Comparison of ENCODE assay signal across 24 cellular contexts in genomic region chr10:90929179-90929578, GRCh38. TPM values are rescaled to one million over a fixed set of nuclear protein-coding genes. Genes with fewer than 3 reads are reported as not detected.
DNase-seq lines count a peak whose midpoint lies in the region; ATAC-seq and TF ChIP-seq lines count a peak whose summit lies in the region.
"Had no signal": no experiment of that assay in that cellular context is flagged by ENCODE, and none has a peak within 500 bp of the region (broad histone marks: within the 10 kb centered on the region; RNA-seq: fewer than 3 reads in every experiment).

No MANE protein-coding gene starts in this region.

- ATAC-seq in DND-41 (ENCODE audit: insufficient read depth, low read depth) = no peak
- ATAC-seq in right cardiac atrium = no peak
- ATAC-seq: activated T-cell treated with anti-CD3 and anti-CD28 coated beads, Interleukin-2, amount 50 U/mL, for 72 hours; CD8-positive, alpha-beta T cell; effector memory CD8-positive, alpha-beta T cell; left colon; sciatic nerve had no signal

- H4K20me1 ChIP-seq in DND-41 (ENCODE audit: insufficient read depth, low read length) = no peaks in the 10 kb centered on the region
- no peaks in the 10 kb centered on the region for H4K20me1 ChIP-seq in osteoblast (ENCODE audit: insufficient read depth, low read length)

- WGBS in right cardiac atrium = 63% methylated on average over 5 of the region's 5 CpGs
- WGBS in spleen, 5 donors = 71 to 85% (median 82%) methylated on average over 5 of the region's 5 CpGs

- H3K27ac ChIP-seq in DND-41 (ENCODE audit: low read length) = peak overlapping the region; percentile 87
- peak overlapping the region; percentile 55 for H3K27ac ChIP-seq in right cardiac atrium (ENCODE audit: low read length)
- H3K27ac ChIP-seq in osteoblast (ENCODE audit: low read depth, low read length) = peak overlapping the region; percentile 95
- H3K27ac ChIP-seq in spleen = peak overlapping the region in 3 of 8 donors; percentile 6 to 74 (median 60)

- intact Hi-C loops in right cardiac atrium (cut with DNase I) (no loop called here), spleen (cut with DNase I; ENCODE audit: low total_unique reads) (no loop called here)

- no peak overlapping the region for H3K4me2 ChIP-seq in DND-41 (ENCODE audit: insufficient read depth, low read length)
- no peak overlapping the region for H3K4me2 ChIP-seq in osteoblast (ENCODE audit: insufficient read depth, low read length)

- no peaks in the 10 kb centered on the region for H3K36me3 ChIP-seq in DND-41 (ENCODE audit: insufficient read depth, low read length)
- no peaks in the 10 kb centered on the region for H3K36me3 ChIP-seq in osteoblast (ENCODE audit: insufficient read depth, low read length)
- no peaks in the 10 kb centered on the region for H3K36me3 ChIP-seq in spleen
- no peaks in the 10 kb centered on the region for H3K36me3 ChIP-seq in MG63
- H3K36me3 ChIP-seq: HAP-1 had no signal

- no peak for TF ChIP-seq POLR2A in spleen (IDR thresholded peaks at IDR 0.05)

- no peak for DNase-seq in DND-41
- DNase-seq in LoVo (ENCODE audit: low spot score) = peak; percentile 43
- no peak for DNase-seq in right cardiac atrium
- no peak for DNase-seq in osteoblast (ENCODE audit: insufficient read length, low spot score, missing footprints)
- DNase-seq in spleen = no peak
- DNase-seq in MG63 = no peak
- DNase-seq in D341Med (ENCODE audit: low spot score) = no peak
- DNase-seq in DMS 273 treated with DMSO at 0.1 percent for 48 hours (lab: John Stamatoyannopoulos, UW) = no peak
- DNase-seq: activated naive CD4-positive, alpha-beta T cell treated with anti-CD3 and anti-CD28 coated beads, Interleukin-2, amount 10 ng/mL, durations not matched to agents 7 days and 5 days; activated T-cell treated with anti-CD3 and anti-CD28 coated beads, Interleukin-2, amount 50 U/mL, for 72 hours; aorta; CD8-positive, alpha-beta T cell; DMS79; effector memory CD8-positive, alpha-beta T cell; Kasumi-1; left colon; NCI-H1105 treated with DMSO at 0.1 percent for 48 hours; NCI-H2107; NCI-H510A; RPMI8226 had no signal

- no peaks in the 10 kb centered on the region for H3K27me3 ChIP-seq in DND-41 (ENCODE audit: insufficient read depth, low read length, poor library complexity)
- no peaks in the 10 kb centered on the region for H3K27me3 ChIP-seq in right cardiac atrium (ENCODE audit: control insufficient read depth, insufficient read depth)
- H3K27me3 ChIP-seq in osteoblast (ENCODE audit: insufficient read depth, low read length) = no peaks in the 10 kb centered on the region
- no peaks in the 10 kb centered on the region for H3K27me3 ChIP-seq in spleen (replicated peaks in 1 of 7)
- H3K27me3 ChIP-seq in MG63 = no peaks in the 10 kb centered on the region

- H3K79me2 ChIP-seq in DND-41 (ENCODE audit: insufficient read depth, low read length) (no peaks in the 10 kb centered on the region), osteoblast (ENCODE audit: insufficient read depth, low read length) (no peaks in the 10 kb centered on the region)

- TF ChIP-seq CTCF in DND-41 (IDR thresholded peaks at IDR 0.05; ENCODE audit: borderline replicate concordance, extremely low read depth, low read length, poor library complexity, severe bottlenecking) = no peak
- TF ChIP-seq CTCF in osteoblast (IDR thresholded peaks at IDR 0.05; ENCODE audit: extremely low read depth, low read depth, low read length) = no peak
- no peak for TF ChIP-seq CTCF in spleen (IDR thresholded peaks at IDR 0.05 in 8 of 11, conservative IDR thresholded peaks at IDR 0.05 in 3 of 11)

- H3K9ac ChIP-seq in DND-41 (ENCODE audit: low read depth, low read length) = no peak overlapping the region

- H3K4me3 ChIP-seq in DND-41 (ENCODE audit: low read depth in 1 of 2, low read length in 2 of 2) (no peak overlapping the region), right cardiac atrium (ENCODE audit: low read length) (no peak overlapping the region), osteoblast (ENCODE audit: insufficient read depth, low read length) (no peak overlapping the region), spleen (no peak overlapping the region), MG63 (no peak overlapping the region)
- H3K4me3 ChIP-seq: HAP-1 had no signal

- no peaks in the 10 kb centered on the region for H3K9me3 ChIP-seq in DND-41 (ENCODE audit: insufficient read depth, low read length, severe bottlenecking)
- H3K9me3 ChIP-seq in right cardiac atrium (ENCODE audit: control insufficient read depth, low read length) = no peaks in the 10 kb centered on the region
- H3K9me3 ChIP-seq in osteoblast (ENCODE audit: low read depth, low read length) = no peaks in the 10 kb centered on the region
- H3K9me3 ChIP-seq in spleen = no peaks in the 10 kb centered on the region
- no peaks in the 10 kb centered on the region for H3K9me3 ChIP-seq in MG63
- H3K9me3 ChIP-seq: HAP-1 had no signal

- H3K4me1 ChIP-seq in DND-41 (ENCODE audit: insufficient read depth, low read length) (peaks cover 67% of the 10 kb centered on the region), right cardiac atrium (ENCODE audit: control insufficient read depth, insufficient read depth, low read length) (peaks cover 17% of the 10 kb centered on the region), osteoblast (ENCODE audit: insufficient read depth, low read length) (peaks cover 36% of the 10 kb centered on the region), spleen (peaks cover 0 to 26% (median 9%) of the 10 kb centered on the region in 6 donors)

- no peak overlapping the region for H2AFZ ChIP-seq in DND-41 (ENCODE audit: low read depth, low read length)
- no peak overlapping the region for H2AFZ ChIP-seq in osteoblast (ENCODE audit: low read length)

RNA-seq across cellular contexts. Expression of gene ANKRD1, which starts 8.3 kb away (rescaled TPM):
- total RNA-seq in right cardiac atrium (1,000 to 10,000 TPM; 1,154 to 3,897 (median 2,224) TPM), osteoblast (27.7 and 52.1 TPM in 2 replicates), spleen (under 1 TPM in 3 of 7 donors, not detected in 4; 0.13 to 0.83 (median 0.32) TPM)
- polyA plus RNA-seq in right cardiac atrium (4,109 TPM), spleen (1 to 10 TPM in 2 of 3 donors, under 1 TPM in 1; 0.83 to 1.6 (median 1.2) TPM)
- total RNA-seq in MG63 (2014; rRNA removed; shearing (Covaris generic); ENCODE audit: low replicate concordance) = 0.59 TPM in 1 of 2 replicates, not detected in the other
- total RNA-seq: activated CD8-positive, alpha-beta memory T cell treated with anti-CD3 and anti-CD28 coated beads for 36 hours; activated T-cell treated with anti-CD3 and anti-CD28 coated beads, Interleukin-2, amount 50 U/mL, for 72 hours; CD8-positive, alpha-beta T cell; left colon; temporal lobe had no signal

RNA-seq across cellular contexts. Expression of gene RPP30, which starts 57.4 kb away (rescaled TPM):
- total RNA-seq in right cardiac atrium = 10 to 100 TPM; 26.9 to 35.5 (median 31.5) TPM
- 40.1 TPM for polyA plus RNA-seq in right cardiac atrium
- 43.1 and 47.1 TPM in 2 replicates for total RNA-seq in osteoblast
- total RNA-seq in spleen = 10 to 100 TPM; 23.7 to 34.0 (median 29.4) TPM
- polyA plus RNA-seq in spleen = 10 to 100 TPM; 34.1 to 44.9 (median 36.2) TPM
- 61.5 and 78.7 TPM in 2 replicates for total RNA-seq in MG63 (2014; rRNA removed; shearing (Covaris generic); ENCODE audit: low replicate concordance)

Comparison
In these comparisons a context has a peak if more than half of its experiments do, and no peak if none do; other contexts are left out.
1. RNA of gene ANKRD1, which starts 8.3 kb away (total RNA-seq): 1,154 to 3,897 TPM in right cardiac atrium and 27.7 to 52.1 TPM in osteoblast; 0.59 TPM in MG63 and 0.13 to 0.83 TPM in spleen; every median in the first group is over 10 times any median in the second.